ENCODE assay signal across 7 cellular contexts in genomic region chr22:22148905-22149304, GRCh38.
"Had no signal": no experiment of that assay in that cellular context is flagged by ENCODE, and none has a peak within 500 bp of the region (broad histone marks: within the 10 kb centered on the region; RNA-seq: fewer than 3 reads in every experiment).

No MANE protein-coding gene starts in this region.

- H3K27ac ChIP-seq: HL-60, KMS-11 had no signal

- DNase-seq: IMR-90, KBM-7, KG1 had no signal

- H3K9ac ChIP-seq: KMS-11 had no signal

- ATAC-seq: HepG2 had no signal

- FAIRE-seq: HepG2, HTR-8/SVneo had no signal

- H3K4me2 ChIP-seq: KMS-11 had no signal
